9 cellular contexts compared by ENCODE assay signal in the genomic region with DNA sequence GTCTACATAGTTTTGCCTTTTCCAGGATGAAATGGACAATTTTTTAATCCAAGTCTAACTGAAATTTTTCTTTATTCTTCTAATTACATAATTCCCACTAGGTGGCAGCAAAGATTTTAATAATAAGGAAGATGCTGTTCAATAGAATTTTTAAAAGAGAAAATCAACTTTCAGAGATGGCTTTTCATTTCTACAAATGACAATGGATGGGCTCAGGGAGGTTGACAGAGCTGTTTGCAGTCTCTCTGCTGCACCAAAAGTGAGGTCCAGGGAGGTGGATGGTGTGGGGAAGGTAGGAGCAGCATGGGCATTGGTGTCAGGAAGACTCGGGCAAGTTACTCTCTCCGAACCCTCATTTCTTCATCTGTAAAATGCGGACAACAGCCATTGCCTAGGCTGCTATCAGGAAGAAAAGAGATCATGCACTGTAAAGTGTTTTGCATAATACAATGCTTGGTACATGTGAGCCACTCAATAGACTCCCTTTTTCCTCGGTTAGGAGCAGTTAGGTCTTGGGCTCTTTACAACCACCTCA.
A peak's percentile ranks its signal among the peaks of the same experiment; 100 is the strongest.
DNase-seq lines count a peak whose midpoint lies in the region; ATAC-seq lines count a peak whose summit lies in the region.
"Had no signal": no experiment of that assay in that cellular context is flagged by ENCODE, and none has a peak within 500 bp of the region (broad histone marks: within the 10 kb centered on the region; RNA-seq: fewer than 3 reads in every experiment).

No MANE protein-coding gene starts in this region.

- no peak for ATAC-seq in activated naive CD4-positive, alpha-beta T cell treated with anti-CD3 and anti-CD28 coated beads, Interleukin-2, amount 50 U/mL, for 72 hours

- no peaks in the 10 kb centered on the region for H3K36me3 Mint-ChIP-seq in activated naive CD4-positive, alpha-beta T cell treated with anti-CD3 and anti-CD28 coated beads, Interleukin-2, amount 50 U/mL, for 72 hours
- H3K36me3 Mint-ChIP-seq: activated naive CD8-positive, alpha-beta T cell had no signal

- H3K27ac Mint-ChIP-seq in activated naive CD4-positive, alpha-beta T cell treated with anti-CD3 and anti-CD28 coated beads, Interleukin-2, amount 50 U/mL, for 72 hours, result no peak overlapping the region
- H3K27ac Mint-ChIP-seq: activated naive CD8-positive, alpha-beta T cell had no signal

- H3K9me3 Mint-ChIP-seq in activated naive CD4-positive, alpha-beta T cell treated with anti-CD3 and anti-CD28 coated beads, Interleukin-2, amount 50 U/mL, for 72 hours, result no peaks in the 10 kb centered on the region

- DNase-seq in AG20443 (ENCODE audit: low spot score) (peak; percentile 29), HT-29 (ENCODE audit: low spot score) (peak; percentile 65), SHP77 (lab: John Stamatoyannopoulos, UW) (peak; percentile 13 to 55), fibroblast of peridontal ligament (ENCODE audit: extremely low read depth) (peak; percentile 68), renal cortical epithelial cell (ENCODE audit: low read depth) (peak; percentile 51), islet precursor cell (no peak), UCSD-AML1 (lab: John Stamatoyannopoulos, UW; ENCODE audit: unreplicated experiment) (no peak)
- DNase-seq in activated naive CD4-positive, alpha-beta T cell treated with anti-CD3 and anti-CD28 coated beads, Interleukin-2, amount 50 U/mL, for 72 hours (ENCODE audit: low spot score in 2 of 2), result no peak

Comparison
In these comparisons a context has a peak if more than half of its experiments do, and no peak if none do; other contexts are left out.
1. DNase-seq: peak in AG20443 (single experiment), HT-29 (single experiment), SHP77 (2 of 2), fibroblast of peridontal ligament (single experiment) and renal cortical epithelial cell (single experiment); none in islet precursor cell (single experiment), UCSD-AML1 (single experiment) and activated naive CD4-positive, alpha-beta T cell treated with anti-CD3 and anti-CD28 coated beads, Interleukin-2, amount 50 U/mL, for 72 hours (0 of 2).